ENCODE assay signal across 1 cellular context in genomic region chr2:42967959-42968674, GRCh38.
TF ChIP-seq lines count a peak whose summit lies in the region.

No MANE protein-coding gene starts in this region.

TF ChIP-seq in K562, 482 proteins besides CTCF, POLR2A, EP300 and RAD21 (continued from another document):
- TF ChIP-seq WHSC1 (IDR thresholded peaks at IDR 0.05; ENCODE audit: low read length) (no peak), KAT7 (CRISPR knock-in tag; IDR thresholded peaks at IDR 0.05; ENCODE audit: borderline replicate concordance) (no peak), NBN (IDR thresholded peaks at IDR 0.05; ENCODE audit: low read depth) (0 out of 2 replicates have a peak, but pooled peaks have one; percentile 68), PKNOX1 (IDR thresholded peaks at IDR 0.05) (peak; percentile 17; the same call in 1 of the 2 replicates), JUND (IDR thresholded peaks at IDR 0.05; ENCODE audit: borderline replicate concordance, low read depth, low read length) (peak; percentile 64; the same call in 1 of the 2 replicates), JUND (tag; IDR thresholded peaks at IDR 0.05; ENCODE audit: borderline replicate concordance, low read depth, low read length) (peak; percentile 72; the same call in 2 of the 3 replicates), POLR2G (IDR thresholded peaks at IDR 0.05; ENCODE audit: low read depth, low read length) (peak; percentile 78)
